In genomic region chr19:7676854-7677253, GRCh38 we compare ENCODE assay signal across 20 cellular contexts. TPM values are rescaled to one million over a fixed set of nuclear protein-coding genes. Genes with fewer than 3 reads are reported as not detected.
A peak's percentile ranks its signal among the peaks of the same experiment; 100 is the strongest.
DNase-seq lines count a peak whose midpoint lies in the region; ATAC-seq and TF ChIP-seq lines count a peak whose summit lies in the region.
"Had no signal": no experiment of that assay in that cellular context is flagged by ENCODE, and none has a peak within 500 bp of the region (broad histone marks: within the 10 kb centered on the region; RNA-seq: fewer than 3 reads in every experiment).

TSS of gene MCEMP1 (plus strand) at chr19:7677090. CDS start at chr19:7677121, 31 bp downstream.

- peak within 1 kb of the TSS; percentile 26 for H2AFZ ChIP-seq in Loucy (ENCODE audit: low read length)
- no peak within 1 kb of the TSS for H2AFZ ChIP-seq in osteoblast (ENCODE audit: low read length)

- peak within 1 kb of the TSS; percentile 46 for H3K4me2 ChIP-seq in Loucy (ENCODE audit: low read depth, low read length, poor library complexity, severe bottlenecking)
- H3K4me2 ChIP-seq in osteoblast (ENCODE audit: insufficient read depth, low read length), result no peak within 1 kb of the TSS

- no peaks in the 10 kb centered on the region for H3F3A ChIP-seq in Loucy (ENCODE audit: low read depth)

- H3K36me3 Mint-ChIP-seq in activated naive CD4-positive, alpha-beta T cell treated with anti-CD3 and anti-CD28 coated beads, Interleukin-2, amount 50 U/mL, for 24 hours, result no peaks in the 10 kb centered on the region

- 17 to 38% (median 22%) methylated on average over 10 of the region's 10 CpGs for WGBS in adipose tissue, 3 donors

- H4K20me1 ChIP-seq in Loucy (ENCODE audit: insufficient read depth, low read length, poor library complexity, severe bottlenecking) (peaks cover 6% of the 10 kb centered on the region), osteoblast (ENCODE audit: insufficient read depth, low read length) (peaks cover 4% of the 10 kb centered on the region)

- peaks cover 51% of the 10 kb centered on the region for H3K4me1 Mint-ChIP-seq in activated naive CD4-positive, alpha-beta T cell treated with anti-CD3 and anti-CD28 coated beads, Interleukin-2, amount 50 U/mL, for 24 hours

- H3K79me2 ChIP-seq in Loucy (ENCODE audit: insufficient read depth, low read length), result peaks cover 11% of the 10 kb centered on the region
- H3K79me2 ChIP-seq in osteoblast (ENCODE audit: insufficient read depth, low read length), result peaks cover 12% of the 10 kb centered on the region

- TF ChIP-seq CTCF in Loucy (conservative IDR thresholded peaks at IDR 0.05; ENCODE audit: low read length), result no peak
- no peak for TF ChIP-seq CTCF in osteoblast (IDR thresholded peaks at IDR 0.05; ENCODE audit: extremely low read depth, low read depth, low read length)

- no peaks in the 10 kb centered on the region for H3K27me3 ChIP-seq in Loucy (ENCODE audit: insufficient read depth, low read length, poor library complexity, severe bottlenecking)
- peaks cover 5% of the 10 kb centered on the region for H3K27me3 ChIP-seq in osteoblast (ENCODE audit: insufficient read depth, low read length)

- H3K36me3 ChIP-seq in Loucy (ENCODE audit: insufficient read depth, low read length), result no peaks in the 10 kb centered on the region
- no peaks in the 10 kb centered on the region for H3K36me3 ChIP-seq in osteoblast (ENCODE audit: insufficient read depth, low read length)

- H3K4me1 ChIP-seq in Loucy (ENCODE audit: insufficient read depth, low read length, poor library complexity, severe bottlenecking) (peaks cover 37% of the 10 kb centered on the region), osteoblast (ENCODE audit: insufficient read depth, low read length) (peaks cover 10% of the 10 kb centered on the region)

- peaks cover 13% of the 10 kb centered on the region for H3K27me3 Mint-ChIP-seq in activated naive CD4-positive, alpha-beta T cell treated with anti-CD3 and anti-CD28 coated beads, Interleukin-2, amount 50 U/mL, for 24 hours

- peak within 1 kb of the TSS; percentile 67 for H3K27ac Mint-ChIP-seq in activated naive CD4-positive, alpha-beta T cell treated with anti-CD3 and anti-CD28 coated beads, Interleukin-2, amount 50 U/mL, for 24 hours

- no peaks in the 10 kb centered on the region for H3K9me3 ChIP-seq in Loucy (ENCODE audit: insufficient read depth, low read depth, low read length)
- no peaks in the 10 kb centered on the region for H3K9me3 ChIP-seq in osteoblast (ENCODE audit: low read depth, low read length)

- H3K9me2 ChIP-seq in Loucy (replicated peaks; ENCODE audit: low read depth, low read length), result no peaks in the 10 kb centered on the region

- H3K27ac ChIP-seq in adipose tissue (ENCODE audit: low read depth, low read length) (no peak within 1 kb of the TSS), osteoblast (ENCODE audit: low read depth, low read length) (no peak within 1 kb of the TSS)

- H3K9me3 Mint-ChIP-seq in activated naive CD4-positive, alpha-beta T cell treated with anti-CD3 and anti-CD28 coated beads, Interleukin-2, amount 50 U/mL, for 24 hours, result no peaks in the 10 kb centered on the region

- peak within 1 kb of the TSS; percentile 37 for H3K4me3 ChIP-seq in Loucy (ENCODE audit: low read length, poor library complexity, severe bottlenecking)
- no peak within 1 kb of the TSS for H3K4me3 ChIP-seq in osteoblast (ENCODE audit: insufficient read depth, low read length)

- H3K4me3 Mint-ChIP-seq in activated naive CD4-positive, alpha-beta T cell treated with anti-CD3 and anti-CD28 coated beads, Interleukin-2, amount 50 U/mL, for 24 hours, result peak within 1 kb of the TSS; percentile 31

- H3K9ac ChIP-seq in Loucy (ENCODE audit: low read depth, low read length, poor library complexity, severe bottlenecking), result peak within 1 kb of the TSS; percentile 29

- ATAC-seq in GM21360 (IDR thresholded peaks at IDR 0.05; ENCODE audit: unreplicated experiment) (no peak), GM19467 (IDR thresholded peaks at IDR 0.05; ENCODE audit: unreplicated experiment) (no peak)
- ATAC-seq: HCT116; stimulated activated naive CD8-positive, alpha-beta T cell treated with anti-CD3 and anti-CD28 coated beads, Interleukin-15, Interleukin-2, amounts not matched to agents 100 U/mL and 50 U/mL, for 24 hours had no signal

- no peak for DNase-seq in activated naive CD4-positive, alpha-beta T cell (lab: John Stamatoyannopoulos, UW)
- peak; percentile 31 for DNase-seq in osteoblast (ENCODE audit: insufficient read length, low spot score, missing footprints)
- DNase-seq in OCI-M2 (lab: John Stamatoyannopoulos, UW; ENCODE audit: unreplicated experiment), result no peak
- DNase-seq: activated CD8-positive, alpha-beta memory T cell treated with anti-CD3 and anti-CD28 coated beads for 24 hours; activated gamma-delta T cell treated with Interleukin-2 at 50 U/mL for 16 hours; DMS 273 treated with DMSO at 0.1 percent for 48 hours; effector CD8-positive, alpha-beta T cell; Karpas-422; NCI-H2081 treated with DMSO at 0.1 percent for 48 hours; NCI-H774; stimulated activated naive CD8-positive, alpha-beta T cell treated with anti-CD3 and anti-CD28 coated beads, Interleukin-15, Interleukin-2, amounts not matched to agents 100 U/mL and 50 U/mL, for 24 hours had no signal

RNA-seq across cellular contexts. Expression of gene MCEMP1, which starts in this region (rescaled TPM):
- 10 to 100 TPM in 2 of 3 donors, under 1 TPM in 1; 0.76 to 36.0 (median 20.8) TPM for polyA plus RNA-seq in adipose tissue
- not detected in 2 replicates for total RNA-seq in osteoblast
- total RNA-seq: lower leg skin, skeletal muscle tissue had no signal
- polyA plus RNA-seq: AG04450 had no signal

Comparison
In these comparisons a context has a peak if more than half of its experiments do, and no peak if none do; other contexts are left out.
1. Peak in DNase-seq in osteoblast; RNA of the gene not detected or under 1 TPM.